ENCODE assay signal across 1 cellular context in genomic region chr2:43216629-43217028, GRCh38.
TF ChIP-seq lines count a peak whose summit lies in the region.

No MANE protein-coding gene starts in this region.

TF ChIP-seq in GM23338, 12 proteins besides CTCF, POLR2A, EP300 and RAD21 (continued from another document):
- no peak for TF ChIP-seq REST (IDR thresholded peaks at IDR 0.05; ENCODE audit: unreplicated experiment)
- no peak for TF ChIP-seq STAT1 (IDR thresholded peaks at IDR 0.05; ENCODE audit: unreplicated experiment)
- no peak for TF ChIP-seq NANOG (IDR thresholded peaks at IDR 0.05; ENCODE audit: borderline replicate concordance)
- no peak for TF ChIP-seq POLR2AphosphoS5 (IDR thresholded peaks at IDR 0.05; ENCODE audit: low read depth)
- no peak for TF ChIP-seq ETS1 (IDR thresholded peaks at IDR 0.05)
- TF ChIP-seq JUNB (IDR thresholded peaks at IDR 0.05; ENCODE audit: unreplicated experiment): no peak
- TF ChIP-seq ZNF331 (CRISPR knock-in tag; IDR thresholded peaks at IDR 0.05; ENCODE audit: low read depth): no peak
- TF ChIP-seq ZNF462 (CRISPR knock-in tag; IDR thresholded peaks at IDR 0.05): no peak
- no peak for TF ChIP-seq ZNF114 (CRISPR knock-in tag; IDR thresholded peaks at IDR 0.05)
TF ChIP-seq in GM23338: peak in this region for 0.
